1 cellular context compared by ENCODE assay signal in the genomic region with DNA sequence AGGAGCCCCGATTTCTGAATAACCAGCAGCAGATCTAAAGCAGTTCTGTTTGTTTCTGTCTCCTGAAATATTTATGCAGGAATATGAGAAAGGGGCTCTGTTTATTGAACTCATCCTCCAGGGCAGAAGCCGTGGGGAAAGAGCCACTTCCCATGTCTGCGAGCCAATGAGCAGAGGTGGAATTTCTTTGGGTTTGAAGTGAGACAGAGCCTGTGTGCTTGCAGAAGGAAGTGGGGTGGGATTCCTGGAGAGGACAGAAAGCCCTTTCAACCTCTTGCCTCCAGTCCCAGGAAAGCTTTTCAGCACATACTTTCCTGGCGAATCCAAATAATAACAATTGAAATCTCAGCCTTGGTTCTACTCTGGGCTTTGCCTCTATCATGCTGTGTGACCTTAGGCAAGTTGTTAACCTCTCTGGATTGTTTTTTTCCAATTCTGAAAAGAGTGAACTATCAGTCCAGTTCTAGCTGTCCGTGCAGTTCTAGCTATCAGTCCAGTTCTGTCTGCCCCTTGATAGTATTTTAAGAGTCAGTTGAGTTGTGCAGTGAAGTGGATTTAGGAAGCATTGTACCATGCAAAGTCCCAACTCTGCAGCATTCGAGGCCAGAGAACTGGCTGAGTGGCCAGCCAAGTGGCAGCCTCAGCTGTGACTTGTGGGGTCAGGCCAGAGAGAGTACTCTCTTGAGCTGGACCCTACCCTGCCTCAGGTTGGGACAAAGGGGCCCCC.
TF ChIP-seq lines count a peak whose summit lies in the region.

No MANE protein-coding gene starts in this region.

TF ChIP-seq in SK-N-SH treated with all-trans-retinoic acid at 6 μM for 48 hours, 23 proteins besides CTCF, POLR2A, EP300 and RAD21 (continued from another document):
- TF ChIP-seq, protein P1, sequence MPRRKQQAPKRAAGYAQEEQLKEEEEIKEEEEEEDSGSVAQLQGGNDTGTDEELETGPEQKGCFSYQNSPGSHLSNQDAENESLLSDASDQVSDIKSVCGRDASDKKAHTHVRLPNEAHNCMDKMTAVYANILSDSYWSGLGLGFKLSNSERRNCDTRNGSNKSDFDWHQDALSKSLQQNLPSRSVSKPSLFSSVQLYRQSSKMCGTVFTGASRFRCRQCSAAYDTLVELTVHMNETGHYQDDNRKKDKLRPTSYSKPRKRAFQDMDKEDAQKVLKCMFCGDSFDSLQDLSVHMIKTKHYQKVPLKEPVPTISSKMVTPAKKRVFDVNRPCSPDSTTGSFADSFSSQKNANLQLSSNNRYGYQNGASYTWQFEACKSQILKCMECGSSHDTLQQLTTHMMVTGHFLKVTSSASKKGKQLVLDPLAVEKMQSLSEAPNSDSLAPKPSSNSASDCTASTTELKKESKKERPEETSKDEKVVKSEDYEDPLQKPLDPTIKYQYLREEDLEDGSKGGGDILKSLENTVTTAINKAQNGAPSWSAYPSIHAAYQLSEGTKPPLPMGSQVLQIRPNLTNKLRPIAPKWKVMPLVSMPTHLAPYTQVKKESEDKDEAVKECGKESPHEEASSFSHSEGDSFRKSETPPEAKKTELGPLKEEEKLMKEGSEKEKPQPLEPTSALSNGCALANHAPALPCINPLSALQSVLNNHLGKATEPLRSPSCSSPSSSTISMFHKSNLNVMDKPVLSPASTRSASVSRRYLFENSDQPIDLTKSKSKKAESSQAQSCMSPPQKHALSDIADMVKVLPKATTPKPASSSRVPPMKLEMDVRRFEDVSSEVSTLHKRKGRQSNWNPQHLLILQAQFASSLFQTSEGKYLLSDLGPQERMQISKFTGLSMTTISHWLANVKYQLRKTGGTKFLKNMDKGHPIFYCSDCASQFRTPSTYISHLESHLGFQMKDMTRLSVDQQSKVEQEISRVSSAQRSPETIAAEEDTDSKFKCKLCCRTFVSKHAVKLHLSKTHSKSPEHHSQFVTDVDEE (CRISPR knock-in tag; IDR thresholded peaks at IDR 0.05): no peak
- TF ChIP-seq GLIS3 (CRISPR knock-in tag; IDR thresholded peaks at IDR 0.05): no peak
- TF ChIP-seq BACH2 (CRISPR knock-in tag; IDR thresholded peaks at IDR 0.05; ENCODE audit: borderline replicate concordance): no peak
- TF ChIP-seq OSR1 (CRISPR knock-in tag; IDR thresholded peaks at IDR 0.05): no peak
- TF ChIP-seq ARNTL (CRISPR knock-in tag; IDR thresholded peaks at IDR 0.05; ENCODE audit: borderline replicate concordance, low read depth): no peak
- TF ChIP-seq CSDC2 (CRISPR knock-in tag; IDR thresholded peaks at IDR 0.05): no peak
- TF ChIP-seq ZFP30 (CRISPR knock-in tag; IDR thresholded peaks at IDR 0.05): no peak
- no peak for TF ChIP-seq RARB (CRISPR knock-in tag; IDR thresholded peaks at IDR 0.05)
- no peak for TF ChIP-seq TCF4 (CRISPR knock-in tag; IDR thresholded peaks at IDR 0.05; ENCODE audit: borderline replicate concordance)
- TF ChIP-seq, protein P2, sequence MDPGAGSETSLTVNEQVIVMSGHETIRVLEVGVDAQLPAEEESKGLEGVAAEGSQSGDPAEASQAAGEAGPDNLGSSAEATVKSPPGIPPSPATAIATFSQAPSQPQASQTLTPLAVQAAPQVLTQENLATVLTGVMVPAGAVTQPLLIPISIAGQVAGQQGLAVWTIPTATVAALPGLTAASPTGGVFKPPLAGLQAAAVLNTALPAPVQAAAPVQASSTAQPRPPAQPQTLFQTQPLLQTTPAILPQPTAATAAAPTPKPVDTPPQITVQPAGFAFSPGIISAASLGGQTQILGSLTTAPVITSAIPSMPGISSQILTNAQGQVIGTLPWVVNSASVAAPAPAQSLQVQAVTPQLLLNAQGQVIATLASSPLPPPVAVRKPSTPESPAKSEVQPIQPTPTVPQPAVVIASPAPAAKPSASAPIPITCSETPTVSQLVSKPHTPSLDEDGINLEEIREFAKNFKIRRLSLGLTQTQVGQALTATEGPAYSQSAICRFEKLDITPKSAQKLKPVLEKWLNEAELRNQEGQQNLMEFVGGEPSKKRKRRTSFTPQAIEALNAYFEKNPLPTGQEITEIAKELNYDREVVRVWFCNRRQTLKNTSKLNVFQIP (CRISPR knock-in tag; IDR thresholded peaks at IDR 0.05; ENCODE audit: borderline replicate concordance, low read depth): no peak
- TF ChIP-seq ESRRG (CRISPR knock-in tag; IDR thresholded peaks at IDR 0.05): no peak
- TF ChIP-seq PPARA (CRISPR knock-in tag; IDR thresholded peaks at IDR 0.05; ENCODE audit: borderline replicate concordance): no peak
- TF ChIP-seq, protein P3, sequence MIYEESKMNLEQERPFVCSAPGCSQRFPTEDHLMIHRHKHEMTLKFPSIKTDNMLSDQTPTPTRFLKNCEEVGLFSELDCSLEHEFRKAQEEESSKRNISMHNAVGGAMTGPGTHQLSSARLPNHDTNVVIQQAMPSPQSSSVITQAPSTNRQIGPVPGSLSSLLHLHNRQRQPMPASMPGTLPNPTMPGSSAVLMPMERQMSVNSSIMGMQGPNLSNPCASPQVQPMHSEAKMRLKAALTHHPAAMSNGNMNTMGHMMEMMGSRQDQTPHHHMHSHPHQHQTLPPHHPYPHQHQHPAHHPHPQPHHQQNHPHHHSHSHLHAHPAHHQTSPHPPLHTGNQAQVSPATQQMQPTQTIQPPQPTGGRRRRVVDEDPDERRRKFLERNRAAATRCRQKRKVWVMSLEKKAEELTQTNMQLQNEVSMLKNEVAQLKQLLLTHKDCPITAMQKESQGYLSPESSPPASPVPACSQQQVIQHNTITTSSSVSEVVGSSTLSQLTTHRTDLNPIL (CRISPR knock-in tag; IDR thresholded peaks at IDR 0.05; ENCODE audit: low read depth): no peak
